Comparison of ENCODE assay signal across 15 cellular contexts in the genomic region with DNA sequence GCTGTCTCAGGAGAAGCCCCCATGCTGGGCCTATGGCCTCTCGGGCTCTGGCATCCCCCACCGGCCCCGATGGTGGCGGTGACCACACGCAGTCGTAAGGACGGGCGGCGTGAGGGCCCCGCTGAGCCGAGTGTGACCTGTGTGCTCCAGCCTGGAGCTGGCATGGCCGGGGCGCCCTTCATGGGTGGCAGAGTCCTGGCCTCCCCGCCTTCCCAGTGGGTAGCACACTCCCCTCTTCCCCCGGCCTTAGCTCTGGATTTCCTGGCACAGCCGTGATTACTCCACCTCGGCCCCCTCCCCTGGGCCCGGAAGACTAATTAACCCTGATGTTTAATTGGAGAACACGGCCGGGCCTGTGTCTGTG. TPM values are rescaled to one million over a fixed set of nuclear protein-coding genes. Genes with fewer than 3 reads are reported as not detected.
A peak's percentile ranks its signal among the peaks of the same experiment; 100 is the strongest.
DNase-seq lines count a peak whose midpoint lies in the region; ATAC-seq and TF ChIP-seq lines count a peak whose summit lies in the region.
"Had no signal": no experiment of that assay in that cellular context is flagged by ENCODE, and none has a peak within 500 bp of the region (broad histone marks: within the 10 kb centered on the region; RNA-seq: fewer than 3 reads in every experiment).

No MANE protein-coding gene starts in this region.

- H3K18ac ChIP-seq in neuronal stem cell (ENCODE audit: low read length): peak overlapping the region; percentile 74

- no peaks in the 10 kb centered on the region for H3K9me3 ChIP-seq in neuronal stem cell (replicated peaks in 1 of 2; ENCODE audit: control insufficient read depth in 2 of 2, insufficient read depth in 1 of 2, low read depth in 1 of 2, low read length in 2 of 2)
- H3K9me3 ChIP-seq: prostate gland had no signal

- H3K9ac ChIP-seq in neuronal stem cell (ENCODE audit: low read depth, low read length, poor library complexity): peak overlapping the region; percentile 44

- H3K4me2 ChIP-seq in neuronal stem cell (ENCODE audit: insufficient read depth, low read length, poor library complexity, severe bottlenecking): peak overlapping the region; percentile 18

- intact Hi-C loops in natural killer cell (cut with micrococcal nuclease): no loop called here

- no peak overlapping the region for H3K27ac Mint-ChIP-seq in natural killer cell treated with Interleukin-12 subunit alpha and Interleukin-12 subunit beta and Interleukin-15 and Interleukin-18, amount 100 ng/mL, for 72 hours
- H3K27ac Mint-ChIP-seq in natural killer cell (no peak overlapping the region), chondrocyte (ENCODE audit: unreplicated experiment) (no peak overlapping the region)

- no peak for ATAC-seq in natural killer cell treated with Interleukin-12 subunit alpha and Interleukin-12 subunit beta and Interleukin-15 and Interleukin-18, amount 100 ng/mL, for 72 hours
- no peak for ATAC-seq in natural killer cell
- no peak for ATAC-seq in HG03159 (IDR thresholded peaks at IDR 0.05; ENCODE audit: unreplicated experiment)

- peak overlapping the region; percentile 39 for H2BK5ac ChIP-seq in neuronal stem cell (ENCODE audit: low read length)

- no peak for TF ChIP-seq CTCF in natural killer cell (IDR thresholded peaks at IDR 0.05)
- TF ChIP-seq CTCF in chondrocyte (IDR thresholded peaks at IDR 0.05): no peak

- DNase-seq in natural killer cell treated with Interleukin-12 subunit alpha and Interleukin-12 subunit beta and Interleukin-15 and Interleukin-18, amount 100 ng/mL, for 72 hours (ENCODE audit: low spot score): peak; percentile 54
- no peak for DNase-seq in natural killer cell
- DNase-seq in chondrocyte (ENCODE audit: low spot score): peak; percentile 65
- DNase-seq in neuronal stem cell (ENCODE audit: low spot score): no peak
- no peak for DNase-seq in DMS53 (lab: John Stamatoyannopoulos, UW)
- no peak for DNase-seq in epidermal melanocyte (ENCODE audit: insufficient read length, low spot score)
- DNase-seq: activated CD4-positive, CD25-positive, alpha-beta regulatory T cell treated with anti-CD3 and anti-CD28 coated beads, Interleukin-2, amount 50 U/mL, for 72 hours; activated T-cell treated with anti-CD3 and anti-CD28 coated beads for 4 hours; effector memory CD4-positive, alpha-beta T cell; NCI-H1417; NCI-H446 had no signal

- peak overlapping the region; percentile 84 for H3K14ac ChIP-seq in neuronal stem cell (ENCODE audit: low read length)

- H2AK5ac ChIP-seq in neuronal stem cell (ENCODE audit: low read depth, low read length): peak overlapping the region; percentile 92

- peak overlapping the region; percentile 82 for H2AFZ ChIP-seq in neuronal stem cell (ENCODE audit: low read length)

- no peak overlapping the region for H3K4me3 Mint-ChIP-seq in natural killer cell treated with Interleukin-12 subunit alpha and Interleukin-12 subunit beta and Interleukin-15 and Interleukin-18, amount 100 ng/mL, for 72 hours
- H3K4me3 Mint-ChIP-seq in natural killer cell (no peak overlapping the region), chondrocyte (ENCODE audit: unreplicated experiment) (no peak overlapping the region)
- H3K4me3 Mint-ChIP-seq: central memory CD8-positive, alpha-beta T cell; H9 had no signal

- H3K9me3 Mint-ChIP-seq in natural killer cell treated with Interleukin-12 subunit alpha and Interleukin-12 subunit beta and Interleukin-15 and Interleukin-18, amount 100 ng/mL, for 72 hours: no peaks in the 10 kb centered on the region
- H3K9me3 Mint-ChIP-seq in natural killer cell (no peaks in the 10 kb centered on the region), chondrocyte (ENCODE audit: low read depth) (no peaks in the 10 kb centered on the region)
- H3K9me3 Mint-ChIP-seq: central memory CD8-positive, alpha-beta T cell; H9 had no signal

- H3K4me1 ChIP-seq in neuronal stem cell (ENCODE audit: control insufficient read depth in 2 of 2, insufficient read depth in 1 of 2, low read depth in 1 of 2, low read length in 2 of 2): peaks cover 11 to 26% of the 10 kb centered on the region in 2 donors
- H3K4me1 ChIP-seq: prostate gland had no signal

- no peak overlapping the region for H2BK120ac ChIP-seq in neuronal stem cell (ENCODE audit: low read depth, low read length)

- no peak overlapping the region for H3K4me3 ChIP-seq in neuronal stem cell (ENCODE audit: low read length in 2 of 2)
- H3K4me3 ChIP-seq: prostate gland had no signal

- H3K4me1 Mint-ChIP-seq in natural killer cell treated with Interleukin-12 subunit alpha and Interleukin-12 subunit beta and Interleukin-15 and Interleukin-18, amount 100 ng/mL, for 72 hours (ENCODE audit: low read depth in 2 of 2): peaks cover 0 to 2% of the 10 kb centered on the region in 2 donors
- H3K4me1 Mint-ChIP-seq in natural killer cell (no peaks in the 10 kb centered on the region), chondrocyte (ENCODE audit: low read depth) (peaks cover 17% of the 10 kb centered on the region)
- H3K4me1 Mint-ChIP-seq: central memory CD8-positive, alpha-beta T cell; H9 had no signal

- H3K27ac ChIP-seq in neuronal stem cell (replicated peaks; ENCODE audit: low read length): no peak overlapping the region
- H3K27ac ChIP-seq: prostate gland had no signal

- no peak overlapping the region for H4K8ac ChIP-seq in neuronal stem cell (ENCODE audit: low read depth, low read length)

- no peak overlapping the region for H2BK12ac ChIP-seq in neuronal stem cell (ENCODE audit: low read length)

- H2BK15ac ChIP-seq in neuronal stem cell (ENCODE audit: low read length): no peak overlapping the region

- no peak overlapping the region for H3K23ac ChIP-seq in neuronal stem cell (ENCODE audit: low read depth, low read length, poor library complexity)

- H4K91ac ChIP-seq in neuronal stem cell (ENCODE audit: low read depth, low read length, poor library complexity): no peak overlapping the region

- H3K36me3 ChIP-seq in neuronal stem cell (replicated peaks in 1 of 2; ENCODE audit: control insufficient read depth in 2 of 2, insufficient read depth in 2 of 2, low read length in 2 of 2): no peaks in the 10 kb centered on the region
- H3K36me3 ChIP-seq: prostate gland had no signal

- H3K79me1 ChIP-seq in neuronal stem cell (ENCODE audit: low read depth, low read length): no peaks in the 10 kb centered on the region

- H3K27me3 Mint-ChIP-seq in natural killer cell treated with Interleukin-12 subunit alpha and Interleukin-12 subunit beta and Interleukin-15 and Interleukin-18, amount 100 ng/mL, for 72 hours: no peaks in the 10 kb centered on the region
- H3K27me3 Mint-ChIP-seq in natural killer cell (ENCODE audit: low read depth in 2 of 2) (no peaks in the 10 kb centered on the region), chondrocyte (ENCODE audit: low read depth) (no peaks in the 10 kb centered on the region)
- H3K27me3 Mint-ChIP-seq: central memory CD8-positive, alpha-beta T cell had no signal

- no peak overlapping the region for H3K4ac ChIP-seq in neuronal stem cell (ENCODE audit: low read length)

- no CpG with 5 or more reads among the region's 20 CpGs for WGBS in neuronal stem cell (ENCODE audit: extremely low coverage in 2 of 2, insufficient read length in 2 of 2, insufficient replicate concordance in 1 of 2), 2 donors

- H3K36me3 Mint-ChIP-seq in natural killer cell treated with Interleukin-12 subunit alpha and Interleukin-12 subunit beta and Interleukin-15 and Interleukin-18, amount 100 ng/mL, for 72 hours: no peaks in the 10 kb centered on the region
- H3K36me3 Mint-ChIP-seq in natural killer cell (no peaks in the 10 kb centered on the region), chondrocyte (ENCODE audit: low read depth) (no peaks in the 10 kb centered on the region)

- H3K27me3 ChIP-seq in neuronal stem cell (ENCODE audit: control insufficient read depth in 3 of 3, insufficient read depth in 3 of 3, low read depth in 1 of 3, low read length in 3 of 3): peaks cover 0 to 12% (median 0%) of the 10 kb centered on the region in 3 experiments

RNA-seq across cellular contexts. Expression of gene SLX9, which starts 44.6 kb away (rescaled TPM):
- 10 to 100 TPM; 43.5 to 83.6 TPM for total RNA-seq in natural killer cell treated with Interleukin-12 subunit alpha and Interleukin-12 subunit beta and Interleukin-15 and Interleukin-18, amount 100 ng/mL, for 72 hours
- total RNA-seq in natural killer cell (10 to 100 TPM; 12.8 to 22.9 (median 20.0) TPM), chondrocyte (20.4 to 27.4 TPM (median 24.0 TPM) in 3 replicates)
- 17.0 TPM for polyA plus RNA-seq in neuronal stem cell (2013, experiment 1 of 2)
- polyA plus RNA-seq in neuronal stem cell (2013, experiment 2 of 2): 16.6 TPM

Comparison
In these comparisons a context has a peak if more than half of its experiments do, and no peak if none do; other contexts are left out.
1. DNase-seq: peak in natural killer cell treated with Interleukin-12 subunit alpha and Interleukin-12 subunit beta and Interleukin-15 and Interleukin-18, amount 100 ng/mL, for 72 hours (single experiment) and chondrocyte (single experiment); none in natural killer cell (single experiment), neuronal stem cell (single experiment), DMS53 (single experiment) and epidermal melanocyte (single experiment).